Comparison of ENCODE assay signal across 2 cellular contexts in the genomic region with DNA sequence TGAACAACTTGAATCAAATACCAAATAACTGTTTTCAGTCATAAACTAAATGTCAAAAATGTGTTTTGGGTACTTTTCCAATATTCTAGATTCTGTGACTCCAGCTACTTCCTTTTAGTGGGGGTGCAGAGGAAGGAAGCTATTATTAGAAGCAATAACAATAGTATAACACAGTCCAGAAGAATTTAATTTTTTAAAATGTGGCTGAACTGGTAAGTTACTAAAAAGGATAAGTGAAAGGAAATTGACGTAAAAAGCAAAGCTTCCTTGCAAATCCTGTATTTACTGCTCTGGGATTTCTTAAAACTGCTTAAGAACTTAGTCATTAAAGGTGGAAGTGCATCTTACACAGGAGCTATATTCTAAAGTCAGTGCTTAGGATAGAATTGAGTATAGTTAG.
TF ChIP-seq lines count a peak whose summit lies in the region.

No MANE protein-coding gene starts in this region.

TF ChIP-seq in IMR-90, 13 proteins besides CTCF, POLR2A, EP300 and RAD21:
- TF ChIP-seq ELK1 (IDR thresholded peaks at IDR 0.05; ENCODE audit: borderline replicate concordance, low read depth, low read length), result no peak
- no peak for TF ChIP-seq MAZ (IDR thresholded peaks at IDR 0.05; ENCODE audit: borderline replicate concordance, low read depth, low read length)
- no peak for TF ChIP-seq CEBPB (IDR thresholded peaks at IDR 0.05; ENCODE audit: low read depth, low read length)
- no peak for TF ChIP-seq NFE2L2 (IDR thresholded peaks at IDR 0.05; ENCODE audit: low read depth, low read length)
- no peak for TF ChIP-seq CHD1 (IDR thresholded peaks at IDR 0.05; ENCODE audit: low read depth, low read length)
- no peak for TF ChIP-seq BHLHE40 (IDR thresholded peaks at IDR 0.05; ENCODE audit: low read depth, low read length)
TF ChIP-seq in IMR-90: peak in this region for 0.

TF ChIP-seq in endothelial cell of umbilical vein, 7 proteins besides CTCF, POLR2A, EP300 and RAD21:
- no peak for TF ChIP-seq POLR2AphosphoS5 (IDR thresholded peaks at IDR 0.05; ENCODE audit: insufficient read depth, low read depth, low read length)
- TF ChIP-seq, protein P1, sequence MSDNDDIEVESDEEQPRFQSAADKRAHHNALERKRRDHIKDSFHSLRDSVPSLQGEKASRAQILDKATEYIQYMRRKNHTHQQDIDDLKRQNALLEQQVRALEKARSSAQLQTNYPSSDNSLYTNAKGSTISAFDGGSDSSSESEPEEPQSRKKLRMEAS (IDR thresholded peaks at IDR 0.05; ENCODE audit: insufficient read depth, insufficient read length), result no peak
- no peak for TF ChIP-seq EZH2 (IDR thresholded peaks at IDR 0.05; ENCODE audit: borderline replicate concordance, low read depth, low read length, severe bottlenecking)
- TF ChIP-seq JUN (IDR thresholded peaks at IDR 0.05; ENCODE audit: borderline replicate concordance, insufficient read depth, insufficient read length, low read depth), result no peak
- TF ChIP-seq FOS (IDR thresholded peaks at IDR 0.05; ENCODE audit: borderline replicate concordance, insufficient read depth, low read length), result no peak
- no peak for TF ChIP-seq MYC (IDR thresholded peaks at IDR 0.05; ENCODE audit: low read depth, low read length)
- no peak for TF ChIP-seq GATA2 (IDR thresholded peaks at IDR 0.05; ENCODE audit: insufficient read depth, insufficient read length, low read depth, low read length)
